ENCODE assay signal across 24 cellular contexts in genomic region chr2:23510471-23510870, GRCh38.
DNase-seq lines count a peak whose midpoint lies in the region; ATAC-seq lines count a peak whose summit lies in the region.
"Had no signal": no experiment of that assay in that cellular context is flagged by ENCODE, and none has a peak within 500 bp of the region (broad histone marks: within the 10 kb centered on the region; RNA-seq: fewer than 3 reads in every experiment).

No MANE protein-coding gene starts in this region.

- intact Hi-C loops in left cardiac atrium (cut with DNase I), result no loop called here

- ATAC-seq in left cardiac atrium (peak; percentile 25 to 52), HG03457 (IDR thresholded peaks at IDR 0.05; ENCODE audit: unreplicated experiment) (no peak)
- ATAC-seq: esophagus mucosa; mucosa of descending colon; Panc1; stimulated activated naive CD8-positive, alpha-beta T cell treated with anti-CD3 and anti-CD28 coated beads, Interleukin-15, Interleukin-2, amounts not matched to agents 100 U/mL and 50 U/mL, for 24 hours had no signal

- DNase-seq in DMS153 (lab: John Stamatoyannopoulos, UW) (peak; percentile 14), DMS153 treated with DMSO at 0.1 percent for 48 hours (lab: John Stamatoyannopoulos, UW; ENCODE audit: unreplicated experiment) (no peak), COLO668 (lab: John Stamatoyannopoulos, UW; ENCODE audit: unreplicated experiment) (peak; percentile 20), NCI-H510A (lab: John Stamatoyannopoulos, UW) (peak; percentile 68), left cardiac atrium (no peak), amniotic stem cell (lab: John Stamatoyannopoulos, UW) (no peak), NCI-H2196 (lab: John Stamatoyannopoulos, UW; ENCODE audit: unreplicated experiment) (no peak)
- DNase-seq: activated CD4-positive, alpha-beta memory T cell treated with anti-CD3 and anti-CD28 coated beads, Interleukin-2, amount 10 ng/mL, durations not matched to agents 7 days and 5 days; activated CD4-positive, alpha-beta T cell treated with anti-CD3 and anti-CD28 coated beads for 1 hour; activated CD8-positive, alpha-beta memory T cell treated with anti-CD3 and anti-CD28 coated beads, Interleukin-2, amount 50 U/mL, for 4 hours; activated naive CD4-positive, alpha-beta T cell treated with anti-CD3 and anti-CD28 coated beads for 36 hours; body of pancreas; Calu3; cerebellar nuclear complex; GOT3; kidney; mucosa of descending colon; NCI-H2081 treated with DMSO at 0.1 percent for 48 hours; NCI-H524 treated with DMSO at 0.1 percent for 48 hours; stimulated activated CD4-positive, alpha-beta T cell treated with anti-CD3 and anti-CD28 coated beads, Interleukin-1b, Interleukin-23, amount 100 ng/mL, for 48 hours; stimulated activated naive CD8-positive, alpha-beta T cell treated with anti-CD3 and anti-CD28 coated beads, Interleukin-15, Interleukin-2, amounts not matched to agents 100 U/mL and 50 U/mL, for 24 hours had no signal

Comparison
In these comparisons a context has a peak if more than half of its experiments do, and no peak if none do; other contexts are left out.
1. DNase-seq: peak in DMS153 (single experiment), COLO668 (single experiment) and NCI-H510A (single experiment); none in DMS153 treated with DMSO at 0.1 percent for 48 hours (single experiment), left cardiac atrium (single experiment), amniotic stem cell (single experiment) and NCI-H2196 (single experiment).